ENCODE assay signal across 8 cellular contexts in the genomic region with DNA sequence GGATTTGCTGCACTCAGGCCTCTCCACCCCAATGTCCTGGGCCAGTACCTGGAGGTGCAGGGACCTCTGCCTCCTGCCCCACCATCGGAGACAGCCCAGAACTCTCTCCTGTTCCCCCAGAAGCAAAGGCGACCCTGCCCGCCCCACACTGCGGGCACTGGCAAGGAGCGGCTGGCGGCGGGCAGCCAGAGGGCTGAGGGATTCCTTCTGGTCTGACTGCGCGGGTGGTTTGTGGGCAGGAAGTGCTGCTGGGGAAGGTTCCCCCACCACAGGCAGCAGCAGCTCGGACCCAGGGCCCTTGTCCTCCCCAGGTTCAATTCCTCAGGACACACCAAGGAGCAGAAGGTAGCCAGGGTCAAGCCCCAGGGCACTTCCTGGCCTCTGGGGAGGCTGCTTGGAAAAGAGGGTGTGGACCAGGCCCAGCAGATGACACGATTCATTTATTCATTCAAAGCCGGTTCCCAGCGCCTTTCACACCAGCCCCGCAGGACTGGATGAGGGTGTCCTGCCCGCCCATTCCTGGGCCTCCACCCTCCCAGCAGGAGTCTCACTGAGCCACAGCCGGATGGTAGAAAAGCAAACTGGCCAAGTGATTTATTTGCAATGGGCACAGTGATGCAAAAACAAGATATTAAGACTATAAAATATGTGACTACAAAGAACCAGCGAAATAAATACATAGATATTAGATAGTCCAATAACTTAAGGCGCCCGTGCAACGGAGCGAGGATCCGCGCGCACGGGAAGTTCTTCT. TPM values are rescaled to one million over a fixed set of nuclear protein-coding genes. Genes with fewer than 3 reads are reported as not detected.
DNase-seq lines count a peak whose midpoint lies in the region; ATAC-seq and TF ChIP-seq lines count a peak whose summit lies in the region.

No MANE protein-coding gene starts in this region.

- TF ChIP-seq CTCF in RWPE1 (conservative IDR thresholded peaks at IDR 0.05; ENCODE audit: low read depth), result no peak
- no peak for TF ChIP-seq CTCF in osteoblast (IDR thresholded peaks at IDR 0.05; ENCODE audit: extremely low read depth, low read depth, low read length)
- TF ChIP-seq CTCF in MM.1S (IDR thresholded peaks at IDR 0.05; ENCODE audit: low read length), result no peak

- H3K36me3 ChIP-seq in ES-I3 (ENCODE audit: insufficient read depth, low read length), result no peaks in the 10 kb centered on the region
- H3K36me3 ChIP-seq in osteoblast (ENCODE audit: insufficient read depth, low read length), result no peaks in the 10 kb centered on the region
- H3K36me3 ChIP-seq in MM.1S (replicated peaks; ENCODE audit: insufficient read depth, low read length), result no peaks in the 10 kb centered on the region

- H3K9ac ChIP-seq in ES-I3 (ENCODE audit: low read depth, low read length), result peak overlapping the region; percentile 77; the same call in 1 of the 2 replicates
- no peak overlapping the region for H3K9ac ChIP-seq in MM.1S (ENCODE audit: low read length)

- H3K4me1 ChIP-seq in ES-I3 (ENCODE audit: insufficient read depth, low read length), result peaks cover 12% of the 10 kb centered on the region; the same call in 1 of the 2 replicates
- H3K4me1 ChIP-seq in osteoblast (ENCODE audit: insufficient read depth, low read length), result peaks cover 20% of the 10 kb centered on the region
- H3K4me1 ChIP-seq in MM.1S (ENCODE audit: low read length), result peaks cover 4% of the 10 kb centered on the region

- H3K27ac ChIP-seq in RWPE1, result peak overlapping the region; percentile 95
- H3K27ac ChIP-seq in osteoblast (ENCODE audit: low read depth, low read length), result peak overlapping the region; percentile 72
- H3K27ac ChIP-seq in MM.1S (ENCODE audit: low read length), result no peak overlapping the region

- POLR2A ChIA-PET in RWPE1 (lab: Yijun Ruan, JAX; ENCODE audit: low non-redundant PET), result interaction anchor here (0.6 to 2.7 kb wide), 6 partner anchors 17 to 145 kb away, joined by 3 to 18 read pairs (median 4); a partner anchor contains a TSS

- H3K9me3 ChIP-seq in ES-I3 (ENCODE audit: control insufficient read depth, insufficient read depth, low read length), result no peaks in the 10 kb centered on the region
- no peaks in the 10 kb centered on the region for H3K9me3 ChIP-seq in osteoblast (ENCODE audit: low read depth, low read length)
- H3K9me3 ChIP-seq in MM.1S (replicated peaks; ENCODE audit: insufficient read depth, low read length), result no peaks in the 10 kb centered on the region

- H2AFZ ChIP-seq in osteoblast (ENCODE audit: low read length), result no peak overlapping the region
- no peak overlapping the region for H2AFZ ChIP-seq in MM.1S (ENCODE audit: low read length)

- H3K4me3 ChIP-seq in osteoblast (ENCODE audit: insufficient read depth, low read length), result peak overlapping the region; percentile 86
- no peak overlapping the region for H3K4me3 ChIP-seq in MM.1S (ENCODE audit: low read length)

- no peak for ATAC-seq in HG02588 (IDR thresholded peaks at IDR 0.05; ENCODE audit: unreplicated experiment)
- no peak for ATAC-seq in GM18873 (IDR thresholded peaks at IDR 0.05; ENCODE audit: low FRiP score, unreplicated experiment)

- no peaks in the 10 kb centered on the region for H3K27me3 ChIP-seq in osteoblast (ENCODE audit: insufficient read depth, low read length)
- H3K27me3 ChIP-seq in MM.1S (replicated peaks; ENCODE audit: insufficient read depth, low read length), result peaks cover 60% of the 10 kb centered on the region

- CTCF ChIA-PET in RWPE1 (lab: Yijun Ruan, JAX), result interaction anchor here (0.7 to 1.5 kb wide), 3 partner anchors 43 to 395 kb away, joined by 4 to 9 read pairs (median 6); a partner anchor contains a TSS

- no peak for DNase-seq in RWPE1 (ENCODE audit: low spot score)
- peak; percentile 34 for DNase-seq in fibroblast of gingiva (ENCODE audit: low read depth)
- DNase-seq in osteoblast (ENCODE audit: insufficient read length, low spot score, missing footprints), result peak; percentile 97
- no peak for DNase-seq in Kasumi-1 (lab: John Stamatoyannopoulos, UW)
- no peak for DNase-seq in MM.1S

- peaks cover 9% of the 10 kb centered on the region for H4K20me1 ChIP-seq in osteoblast (ENCODE audit: insufficient read depth, low read length)
- H4K20me1 ChIP-seq in MM.1S (ENCODE audit: insufficient read depth, low read length), result no peaks in the 10 kb centered on the region

- peaks cover 28% of the 10 kb centered on the region for H3K79me2 ChIP-seq in osteoblast (ENCODE audit: insufficient read depth, low read length)
- H3K79me2 ChIP-seq in MM.1S (ENCODE audit: low read length), result no peaks in the 10 kb centered on the region

- no peaks in the 10 kb centered on the region for H3K9me2 ChIP-seq in MM.1S (replicated peaks; ENCODE audit: insufficient read depth, low read length)

- 0 out of 2 replicates have a peak, but pooled peaks cover 9% of the 10 kb centered on the region for H3F3A ChIP-seq in MM.1S (ENCODE audit: insufficient read depth, low read length)

- peak overlapping the region; percentile 89 for H3K4me2 ChIP-seq in osteoblast (ENCODE audit: insufficient read depth, low read length)
- H3K4me2 ChIP-seq in MM.1S (ENCODE audit: low read depth, low read length), result no peak overlapping the region

RNA-seq across cellular contexts. Expression of a gene that starts 1.2 kb away (rescaled TPM):
- total RNA-seq in osteoblast, result 2.5 and 3.8 TPM in 2 replicates

RNA-seq across cellular contexts. Expression of a gene that starts 42.5 kb away (rescaled TPM):
- 10.9 and 13.3 TPM in 2 replicates for total RNA-seq in osteoblast

Comparison
In these comparisons a context has a peak if more than half of its experiments do, and no peak if none do; other contexts are left out.
1. DNase-seq: peak in fibroblast of gingiva (single experiment) and osteoblast (single experiment); none in RWPE1 (single experiment), Kasumi-1 (0 of 2) and MM.1S (single experiment).